Comparison of ENCODE assay signal across 27 cellular contexts in genomic region chr5:76852716-76853115, GRCh38. TPM values are rescaled to one million over a fixed set of nuclear protein-coding genes. Genes with fewer than 3 reads are reported as not detected.
DNase-seq lines count a peak whose midpoint lies in the region; ATAC-seq and TF ChIP-seq lines count a peak whose summit lies in the region.
"Had no signal": no experiment of that assay in that cellular context is flagged by ENCODE, and none has a peak within 500 bp of the region (broad histone marks: within the 10 kb centered on the region; RNA-seq: fewer than 3 reads in every experiment).

No MANE protein-coding gene starts in this region.

- TF ChIP-seq POLR2A in IMR-90 (IDR thresholded peaks at IDR 0.05; ENCODE audit: low read depth, low read length) (no peak), suprapubic skin (IDR thresholded peaks at IDR 0.05) (no peak)

- no peak for TF ChIP-seq EP300 in suprapubic skin (IDR thresholded peaks at IDR 0.05)

- no TSS peak for BruUV-seq in IMR-90 (replicated peaks; lab: Mats Ljungman, UMichigan)

- H2BK15ac ChIP-seq in IMR-90 (ENCODE audit: low read depth, low read length) (no peak overlapping the region), mesendoderm (replicated peaks; ENCODE audit: low read depth) (no peak overlapping the region)

- no peak overlapping the region for H4K8ac ChIP-seq in IMR-90 (ENCODE audit: low read depth in 2 of 2, low read length in 2 of 2)
- H4K8ac ChIP-seq in mesendoderm (ENCODE audit: low read depth, low read length): no peak overlapping the region

- no peaks in the 10 kb centered on the region for H3K9me1 ChIP-seq in IMR-90 (ENCODE audit: insufficient read depth, low read length)

- POLR2A ChIA-PET in IMR-90 (lab: Charles Lee; ENCODE audit: unreplicated experiment): no interaction called here

- in situ Hi-C loops in IMR-90 (cut with MboI; ENCODE audit: low sequenced_read_pairs): no loop called here

- WGBS in IMR-90 (ENCODE audit: extremely low coverage in 2 of 2, insufficient read length in 1 of 2), 2 experiments: no CpG with 5 or more reads among the region's 3 CpGs
- WGBS in mesendoderm (ENCODE audit: extremely low coverage, insufficient coverage, low lambda C conversion rate): no CpG with 5 or more reads among the region's 3 CpGs
- WGBS in suprapubic skin: 46% methylated on average over 3 of the region's 3 CpGs

- no peaks in the 10 kb centered on the region for H3K79me2 ChIP-seq in mesendoderm (ENCODE audit: control insufficient read depth, insufficient read depth, low read length)

- intact Hi-C loops in CD14-positive monocyte (cut with micrococcal nuclease): no loop called here
- intact Hi-C loops in IMR-90 (cut with micrococcal nuclease): no loop called here

- no peak overlapping the region for H3K56ac ChIP-seq in IMR-90 (ENCODE audit: extremely low read depth, insufficient read depth, low read length)
- no peak overlapping the region for H3K56ac ChIP-seq in mesendoderm (ENCODE audit: low read length)

- H3K4me3 Mint-ChIP-seq in CD14-positive monocyte: peak overlapping the region in 1 of 2 donors; percentile 95
- H3K4me3 Mint-ChIP-seq: GM23338, H9 had no signal

- CTCF ChIA-PET in IMR-90 (lab: Yijun Ruan, JAX): interaction anchor here (0.6 to 0.8 kb wide), 2 partner anchors 16 to 280 kb away, joined by 3 read pairs; no protein-coding TSS in a partner anchor

- H3K9me3 ChIP-seq in IMR-90 (ENCODE audit: control insufficient read depth, insufficient read depth, low read length): no peaks in the 10 kb centered on the region
- H3K9me3 ChIP-seq in suprapubic skin: no peaks in the 10 kb centered on the region

- H3K27ac Mint-ChIP-seq in CD14-positive monocyte: peak overlapping the region; percentile 89 to 93 (median 90)
- H3K27ac Mint-ChIP-seq: GM23338 had no signal

- H3K9me3 Mint-ChIP-seq in CD14-positive monocyte: peaks cover 5 to 10% (median 7%) of the 10 kb centered on the region in 7 donors

- dilution Hi-C loops in IMR-90 (cut with HindIII; ENCODE audit: low sequenced_read_pairs, unreplicated experiment): no loop called here

- no peak overlapping the region for H3K23ac ChIP-seq in IMR-90 (ENCODE audit: low read depth, low read length)
- no peak overlapping the region for H3K23ac ChIP-seq in mesendoderm (ENCODE audit: low read length)

- H3K9ac ChIP-seq in IMR-90 (ENCODE audit: low read depth, low read length) (no peak overlapping the region), mesendoderm (ENCODE audit: low read length) (no peak overlapping the region)

- no peak overlapping the region for H2AK9ac ChIP-seq in IMR-90 (replicated peaks; ENCODE audit: low read depth, low read length, poor library complexity)

- no peak for TF ChIP-seq RAD21 in IMR-90 (IDR thresholded peaks at IDR 0.05; ENCODE audit: low read length)

- H3K4ac ChIP-seq in IMR-90 (ENCODE audit: low read depth, low read length) (no peak overlapping the region), mesendoderm (ENCODE audit: low read depth, low read length) (no peak overlapping the region)

- H3K36me3 Mint-ChIP-seq in CD14-positive monocyte: peaks cover 15 to 25% of the 10 kb centered on the region in 2 donors

- no peak for DNase-seq in CD14-positive monocyte (ENCODE audit: low spot score)
- peak; percentile 26 for DNase-seq in IMR-90
- peak; percentile 31 for DNase-seq in choroid plexus epithelial cell (ENCODE audit: low read depth)
- peak; percentile 70 for DNase-seq in mesendoderm
- DNase-seq in suprapubic skin (ENCODE audit: low spot score in 2 of 2): no peak
- no peak for DNase-seq in NCI-H2107 (lab: John Stamatoyannopoulos, UW)
- DNase-seq in DMS153 treated with DMSO at 0.1 percent for 48 hours (lab: John Stamatoyannopoulos, UW; ENCODE audit: unreplicated experiment): no peak
- DNase-seq: Calu3, DMS153, H9, MM.1S, NCI-H1417, NCI-H1694, NCI-H2029 treated with DMSO at 0.1 percent for 48 hours, NCI-H2227 treated with DMSO at 0.1 percent for 48 hours, NCI-H526 treated with DMSO at 0.1 percent for 48 hours, SHP77 treated with DMSO at 0.1 percent for 48 hours had no signal

- no peaks in the 10 kb centered on the region for H3K36me3 ChIP-seq in IMR-90 (ENCODE audit: control insufficient read depth, insufficient read depth, low read length)
- H3K36me3 ChIP-seq in mesendoderm (ENCODE audit: control insufficient read depth, insufficient read depth, low read length): no peaks in the 10 kb centered on the region
- no peaks in the 10 kb centered on the region for H3K36me3 ChIP-seq in suprapubic skin

- peaks cover 87% of the 10 kb centered on the region for H3K4me1 Mint-ChIP-seq in CD14-positive monocyte

- no peak overlapping the region for H2AK5ac ChIP-seq in IMR-90 (ENCODE audit: low read depth, low read length)
- no peak overlapping the region for H2AK5ac ChIP-seq in mesendoderm (ENCODE audit: low read length)

- H3K4me2 ChIP-seq in IMR-90 (ENCODE audit: low read depth, low read length) (no peak overlapping the region), mesendoderm (ENCODE audit: low read length) (no peak overlapping the region)
- H3K4me2 ChIP-seq: GM23338 had no signal

- ATAC-seq in IMR-90 (ENCODE audit: low read depth): no peak; the same call in none of the 2 replicates
- ATAC-seq: GM23338, HepG2, K562, Panc1 had no signal

- H3K4me3 ChIP-seq in IMR-90 (ENCODE audit: insufficient read depth, low read depth, low read length) (no peak overlapping the region), choroid plexus epithelial cell (ENCODE audit: low read depth, low read length) (no peak overlapping the region), mesendoderm (ENCODE audit: low read length) (no peak overlapping the region), suprapubic skin (no peak overlapping the region)
- H3K4me3 ChIP-seq: GM23338, K562, SK-N-MC had no signal

- no peak overlapping the region for H2BK120ac ChIP-seq in IMR-90 (ENCODE audit: low read depth, low read length)
- no peak overlapping the region for H2BK120ac ChIP-seq in mesendoderm (ENCODE audit: low read depth, low read length)

- H4K91ac ChIP-seq in IMR-90 (ENCODE audit: insufficient read depth, low read depth, low read length): no peak overlapping the region

- H3K27me3 ChIP-seq in IMR-90 (ENCODE audit: control insufficient read depth, insufficient read depth, low read length) (no peaks in the 10 kb centered on the region), mesendoderm (ENCODE audit: insufficient read depth, low read length, poor library complexity) (no peaks in the 10 kb centered on the region), suprapubic skin (no peaks in the 10 kb centered on the region)

- no peak overlapping the region for H2AFZ ChIP-seq in IMR-90 (replicated peaks; ENCODE audit: low read length, poor library complexity)
- H2AFZ ChIP-seq: GM23338 had no signal

- no peak overlapping the region for H4K5ac ChIP-seq in IMR-90 (ENCODE audit: low read depth, low read length)
- no peak overlapping the region for H4K5ac ChIP-seq in mesendoderm (ENCODE audit: low read length)

- H3K27ac ChIP-seq in IMR-90 (ENCODE audit: insufficient read depth, low read length): no peak overlapping the region
- H3K27ac ChIP-seq in mesendoderm (ENCODE audit: low read depth, low read length): no peak overlapping the region
- no peak overlapping the region for H3K27ac ChIP-seq in suprapubic skin
- H3K27ac ChIP-seq: C4-2B, RWPE1, SK-N-MC had no signal

- H3K79me1 ChIP-seq in IMR-90 (ENCODE audit: low read depth in 1 of 2, low read length in 2 of 2) (no peaks in the 10 kb centered on the region), mesendoderm (ENCODE audit: low read length) (no peaks in the 10 kb centered on the region)

- no peak overlapping the region for H3K14ac ChIP-seq in IMR-90 (replicated peaks; ENCODE audit: low read depth, low read length)

- H2BK20ac ChIP-seq in IMR-90 (ENCODE audit: low read depth, low read length): no peak overlapping the region

- H4K20me1 ChIP-seq in IMR-90 (ENCODE audit: insufficient read depth, low read length): no peaks in the 10 kb centered on the region

- H3K18ac ChIP-seq in IMR-90 (ENCODE audit: low read depth, low read length): no peak overlapping the region
- no peak overlapping the region for H3K18ac ChIP-seq in mesendoderm (ENCODE audit: low read length)

- no peak overlapping the region for H2BK5ac ChIP-seq in IMR-90 (ENCODE audit: low read depth, low read length, poor library complexity, severe bottlenecking)
- no peak overlapping the region for H2BK5ac ChIP-seq in mesendoderm (ENCODE audit: low read length)

- H3K27me3 Mint-ChIP-seq in CD14-positive monocyte (ENCODE audit: low read depth in 3 of 3): no peaks in the 10 kb centered on the region

- no peak for TF ChIP-seq CTCF in CD14-positive monocyte (IDR thresholded peaks at IDR 0.05)
- no peak for TF ChIP-seq CTCF in IMR-90 (conservative IDR thresholded peaks at IDR 0.05; ENCODE audit: low read depth, low read length)
- TF ChIP-seq CTCF in choroid plexus epithelial cell (conservative IDR thresholded peaks at IDR 0.05; ENCODE audit: low read depth, low read length): no peak
- no peak for TF ChIP-seq CTCF in suprapubic skin (IDR thresholded peaks at IDR 0.05)

- H3K4me1 ChIP-seq in IMR-90 (ENCODE audit: control insufficient read depth, insufficient read depth, low read length): no peaks in the 10 kb centered on the region
- no peaks in the 10 kb centered on the region for H3K4me1 ChIP-seq in mesendoderm (ENCODE audit: control insufficient read depth, low read depth, low read length)
- H3K4me1 ChIP-seq in suprapubic skin: peaks cover 3% of the 10 kb centered on the region

TF ChIP-seq in IMR-90, 13 proteins besides CTCF, POLR2A, EP300 and RAD21:
- TF ChIP-seq RFX5 (IDR thresholded peaks at IDR 0.05; ENCODE audit: low read depth, low read length) (no peak), BHLHE40 (IDR thresholded peaks at IDR 0.05; ENCODE audit: low read depth, low read length) (no peak)

RNA-seq across cellular contexts. Expression of gene S100Z, which starts 2.9 kb away (rescaled TPM):
- polyA plus RNA-seq in CD14-positive monocyte (10 to 100 TPM; 13.4 to 21.2 TPM), IMR-90 (2012; rRNA removed) (not detected in 2 replicates)
- total RNA-seq in IMR-90 (2012; rRNA removed) (not detected in 2 replicates), suprapubic skin (not detected)
- polyA plus RNA-seq in IMR-90 (2012; cell fraction: cytosol; rRNA removed): not detected in 2 replicates
- not detected in 2 replicates for polyA plus RNA-seq in IMR-90 (2012; cell fraction: nucleus; rRNA removed; ENCODE audit: low replicate concordance)
- 0.42 TPM for polyA plus RNA-seq in mesendoderm (2013, experiment 1 of 2)
- 0.42 TPM for polyA plus RNA-seq in mesendoderm (2013, experiment 2 of 2)
- total RNA-seq: A673, Calu3, GM23338, H9, HepG2, HT1080, NCI-H460 had no signal
- polyA plus RNA-seq: GM23338 had no signal

RNA-seq across cellular contexts. Expression of gene F2RL1, which starts 33.9 kb away (rescaled TPM):
- polyA plus RNA-seq in CD14-positive monocyte: 10 to 100 TPM; 11.4 to 23.9 TPM
- 9.4 and 12.4 TPM in 2 replicates for total RNA-seq in IMR-90 (2012; rRNA removed)
- 4.7 and 5.6 TPM in 2 replicates for polyA plus RNA-seq in IMR-90 (2012; rRNA removed)
- 2.2 and 3.6 TPM in 2 replicates for polyA plus RNA-seq in IMR-90 (2012; cell fraction: cytosol; rRNA removed)
- 0.47 and 2.2 TPM in 2 replicates for polyA plus RNA-seq in IMR-90 (2012; cell fraction: nucleus; rRNA removed; ENCODE audit: low replicate concordance)
- polyA plus RNA-seq in mesendoderm (2013, experiment 1 of 2): 36.3 TPM
- 35.7 TPM for polyA plus RNA-seq in mesendoderm (2013, experiment 2 of 2)
- 100 to 1,000 TPM in 2 of 4 donors, 10 to 100 TPM in 2; 20.8 to 107 (median 77.7) TPM for total RNA-seq in suprapubic skin

Comparison
In these comparisons a context has a peak if more than half of its experiments do, and no peak if none do; other contexts are left out.
1. DNase-seq: peak in IMR-90 (single experiment), choroid plexus epithelial cell (single experiment) and mesendoderm (single experiment); none in CD14-positive monocyte (single experiment), suprapubic skin (0 of 2), NCI-H2107 (single experiment) and DMS153 treated with DMSO at 0.1 percent for 48 hours (single experiment).